ENCODE assay signal across 9 cellular contexts in the genomic region with DNA sequence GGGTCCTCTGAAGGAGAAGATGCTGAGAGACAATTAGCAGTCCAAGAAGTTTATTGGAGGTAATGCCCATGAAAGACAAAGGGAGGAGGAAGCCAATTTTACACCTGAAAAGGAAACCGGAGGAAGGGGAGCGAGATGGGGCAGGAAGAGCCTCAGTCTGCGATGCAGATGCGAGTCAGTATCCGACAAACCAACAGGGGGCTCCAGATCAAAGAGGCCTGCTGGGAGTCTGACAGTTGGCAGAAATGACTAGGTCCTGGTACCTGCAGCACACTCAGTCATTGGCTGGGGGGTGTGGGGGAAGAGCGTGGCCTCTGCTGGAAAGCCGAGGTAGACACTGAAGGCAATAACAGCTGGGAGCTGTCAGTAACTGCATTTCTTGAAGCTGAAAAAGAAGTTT.
DNase-seq lines count a peak whose midpoint lies in the region; ATAC-seq and TF ChIP-seq lines count a peak whose summit lies in the region.
"Had no signal": no experiment of that assay in that cellular context is flagged by ENCODE, and none has a peak within 500 bp of the region (broad histone marks: within the 10 kb centered on the region; RNA-seq: fewer than 3 reads in every experiment).

No MANE protein-coding gene starts in this region.

- H3K4me3 ChIP-seq in SJCRH30 (no peak overlapping the region), aorta (ENCODE audit: low read length in 2 of 2) (no peak overlapping the region)

- H3K9me3 ChIP-seq in SJCRH30 (replicated peaks) = no peaks in the 10 kb centered on the region
- no peaks in the 10 kb centered on the region for H3K9me3 ChIP-seq in aorta (ENCODE audit: control insufficient read depth, low read length)

- H3K27ac ChIP-seq in C4-2B (no peak overlapping the region), SJCRH30 (no peak overlapping the region), aorta (ENCODE audit: low read depth in 1 of 2, low read length in 2 of 2) (no peak overlapping the region)

- H3K4me1 ChIP-seq in SJCRH30 = 0 out of 2 replicates have a peak, but pooled peaks cover 2% of the 10 kb centered on the region
- no peaks in the 10 kb centered on the region for H3K4me1 ChIP-seq in aorta (ENCODE audit: control insufficient read depth in 1 of 2, insufficient read depth in 2 of 2, low read length in 2 of 2)

- WGBS in aorta, 2 donors = 9 to 11% methylated on average over 7 of the region's 7 CpGs

- H3K27me3 ChIP-seq in SJCRH30 = no peaks in the 10 kb centered on the region
- no peaks in the 10 kb centered on the region for H3K27me3 ChIP-seq in aorta (ENCODE audit: control insufficient read depth in 1 of 2, insufficient read depth in 2 of 2, low read length in 1 of 2)

- ATAC-seq in GM18861 (IDR thresholded peaks at IDR 0.05; ENCODE audit: unreplicated experiment) (peak; percentile 86), HG02852 (IDR thresholded peaks at IDR 0.05; ENCODE audit: unreplicated experiment) (peak; percentile 93), aorta (ENCODE audit: low FRiP score) (no peak)

- H3K36me3 ChIP-seq in SJCRH30 (no peaks in the 10 kb centered on the region), aorta (ENCODE audit: control insufficient read depth in 1 of 2, insufficient read depth in 2 of 2, low read length in 1 of 2) (no peaks in the 10 kb centered on the region)

- intact Hi-C loops in aorta (cut with DNase I) = no loop called here

- peak; percentile 12; the same call in 1 of the 2 replicates for TF ChIP-seq CTCF in C4-2B (conservative IDR thresholded peaks at IDR 0.05)

- DNase-seq in SJCRH30 = peak; percentile 20 to 29
- DNase-seq in amniotic stem cell (lab: John Stamatoyannopoulos, UW) = no peak
- no peak for DNase-seq in foreskin melanocyte
- no peak for DNase-seq in aorta
- no peak for DNase-seq in hippocampal formation (lab: John Stamatoyannopoulos, UW)
- DNase-seq: naive B cell had no signal

Comparison
In these comparisons a context has a peak if more than half of its experiments do, and no peak if none do; other contexts are left out.
1. DNase-seq: peak in SJCRH30 (2 of 2); none in amniotic stem cell (single experiment), foreskin melanocyte (single experiment), aorta (0 of 2) and hippocampal formation (0 of 2).